In the genomic region with DNA sequence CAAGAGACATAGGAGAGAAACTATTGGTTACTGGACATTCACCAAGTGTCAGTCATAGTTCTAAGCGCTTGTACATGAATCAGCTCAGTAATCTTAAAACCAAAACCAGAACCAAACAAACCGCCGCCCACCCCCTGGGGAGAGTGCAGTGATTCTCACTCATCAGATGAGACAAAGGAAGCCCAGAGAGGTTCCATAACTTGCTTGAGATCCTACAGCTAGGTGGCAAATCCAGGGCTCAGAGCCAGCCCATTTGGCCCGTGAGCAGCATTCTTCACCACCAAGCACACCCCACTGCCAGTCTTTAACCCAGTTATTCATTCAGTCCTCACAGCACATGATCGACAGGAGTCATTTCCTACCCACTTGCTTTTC, we compare ENCODE assay signal across 8 cellular contexts. TPM values are rescaled to one million over a fixed set of nuclear protein-coding genes. Genes with fewer than 3 reads are reported as not detected.
DNase-seq lines count a peak whose midpoint lies in the region; ATAC-seq and TF ChIP-seq lines count a peak whose summit lies in the region.

No MANE protein-coding gene starts in this region.

- no peak overlapping the region for H4K91ac ChIP-seq in IMR-90 (ENCODE audit: insufficient read depth, low read depth, low read length)

- H3K36me3 ChIP-seq in IMR-90 (ENCODE audit: control insufficient read depth, insufficient read depth, low read length), result no peaks in the 10 kb centered on the region

- peak overlapping the region; percentile 3; the same call in 1 of the 2 replicates for H3K18ac ChIP-seq in IMR-90 (ENCODE audit: low read depth, low read length)

- no peak overlapping the region for H2BK20ac ChIP-seq in IMR-90 (ENCODE audit: low read depth, low read length)

- H3K9ac ChIP-seq in IMR-90 (ENCODE audit: low read depth, low read length), result no peak overlapping the region

- H3K4me3 ChIP-seq in GM12865 (ENCODE audit: low read depth, low read length) (peak overlapping the region; percentile 85), IMR-90 (ENCODE audit: insufficient read depth, low read depth, low read length) (no peak overlapping the region)

- peak overlapping the region; percentile 53; the same call in 1 of the 2 replicates for H3K4me2 ChIP-seq in IMR-90 (ENCODE audit: low read depth, low read length)

- H3K36me3 Mint-ChIP-seq in activated CD4-positive, alpha-beta T cell treated with anti-CD3 and anti-CD28 coated beads, Interleukin-2, amount 10 ng/mL, durations not matched to agents 7 days and 5 days (ENCODE audit: low read depth), result no peaks in the 10 kb centered on the region
- no peaks in the 10 kb centered on the region for H3K36me3 Mint-ChIP-seq in naive thymus-derived CD8-positive, alpha-beta T cell

- H3K9me1 ChIP-seq in IMR-90 (ENCODE audit: insufficient read depth, low read length), result peaks cover 6% of the 10 kb centered on the region; the same call in 1 of the 2 replicates

- TF ChIP-seq RAD21 in IMR-90 (IDR thresholded peaks at IDR 0.05; ENCODE audit: low read length), result no peak

- peak overlapping the region; percentile 48 for H2AK9ac ChIP-seq in IMR-90 (replicated peaks; ENCODE audit: low read depth, low read length, poor library complexity)

- H3K4me1 ChIP-seq in IMR-90 (ENCODE audit: control insufficient read depth, insufficient read depth, low read length), result peaks cover 7% of the 10 kb centered on the region

- H3K27ac ChIP-seq in IMR-90 (ENCODE audit: insufficient read depth, low read length), result no peak overlapping the region

- peaks cover 21% of the 10 kb centered on the region for H3K4me1 Mint-ChIP-seq in activated CD4-positive, alpha-beta T cell treated with anti-CD3 and anti-CD28 coated beads, Interleukin-2, amount 10 ng/mL, durations not matched to agents 7 days and 5 days
- H3K4me1 Mint-ChIP-seq in naive thymus-derived CD8-positive, alpha-beta T cell, result peaks cover 5 to 24% (median 12%) of the 10 kb centered on the region in 4 donors

- peak overlapping the region; percentile 1 to 9; a peak in 1 of 4 replicates for H4K8ac ChIP-seq in IMR-90 (ENCODE audit: low read depth in 2 of 2, low read length in 2 of 2)

- no peak overlapping the region for H3K14ac ChIP-seq in IMR-90 (replicated peaks; ENCODE audit: low read depth, low read length)

- peak overlapping the region; percentile 82 for H2AFZ ChIP-seq in IMR-90 (replicated peaks; ENCODE audit: low read length, poor library complexity)

- no peak overlapping the region for H4K5ac ChIP-seq in IMR-90 (ENCODE audit: low read depth, low read length)

- H2BK5ac ChIP-seq in IMR-90 (ENCODE audit: low read depth, low read length, poor library complexity, severe bottlenecking), result no peak overlapping the region

- no TSS peak for BruUV-seq in IMR-90 (replicated peaks; lab: Mats Ljungman, UMichigan)

- no peak for TF ChIP-seq POLR2A in IMR-90 (IDR thresholded peaks at IDR 0.05; ENCODE audit: low read depth, low read length)

- no peaks in the 10 kb centered on the region for H3K9me3 Mint-ChIP-seq in activated CD4-positive, alpha-beta T cell treated with anti-CD3 and anti-CD28 coated beads, Interleukin-2, amount 10 ng/mL, durations not matched to agents 7 days and 5 days
- no peaks in the 10 kb centered on the region for H3K9me3 Mint-ChIP-seq in naive thymus-derived CD8-positive, alpha-beta T cell

- no peaks in the 10 kb centered on the region for H3K27me3 ChIP-seq in IMR-90 (ENCODE audit: control insufficient read depth, insufficient read depth, low read length)

- dilution Hi-C loops in IMR-90 (cut with HindIII; ENCODE audit: low sequenced_read_pairs, unreplicated experiment), result no loop called here

- no peaks in the 10 kb centered on the region for H3K9me3 ChIP-seq in IMR-90 (ENCODE audit: control insufficient read depth, insufficient read depth, low read length)

- peak overlapping the region; percentile 83 for H3K4me3 Mint-ChIP-seq in activated CD4-positive, alpha-beta T cell treated with anti-CD3 and anti-CD28 coated beads, Interleukin-2, amount 10 ng/mL, durations not matched to agents 7 days and 5 days
- peak overlapping the region; percentile 70 to 93 (median 86) for H3K4me3 Mint-ChIP-seq in naive thymus-derived CD8-positive, alpha-beta T cell

- peak overlapping the region; percentile 96 for H3K27ac Mint-ChIP-seq in activated CD4-positive, alpha-beta T cell treated with anti-CD3 and anti-CD28 coated beads, Interleukin-2, amount 10 ng/mL, durations not matched to agents 7 days and 5 days
- H3K27ac Mint-ChIP-seq in naive thymus-derived CD8-positive, alpha-beta T cell, result peak overlapping the region; percentile 57 to 93 (median 90)

- H3K27me3 Mint-ChIP-seq in activated CD4-positive, alpha-beta T cell treated with anti-CD3 and anti-CD28 coated beads, Interleukin-2, amount 10 ng/mL, durations not matched to agents 7 days and 5 days, result peaks cover 5% of the 10 kb centered on the region
- H3K27me3 Mint-ChIP-seq in naive thymus-derived CD8-positive, alpha-beta T cell, result no peaks in the 10 kb centered on the region

- no peak overlapping the region; the same call in 1 of the 2 replicates for H3K23ac ChIP-seq in IMR-90 (ENCODE audit: low read depth, low read length)

- in situ Hi-C loops in IMR-90 (cut with MboI; ENCODE audit: low sequenced_read_pairs), result no loop called here

- H4K20me1 ChIP-seq in IMR-90 (ENCODE audit: insufficient read depth, low read length), result no peaks in the 10 kb centered on the region

- POLR2A ChIA-PET in IMR-90 (lab: Charles Lee; ENCODE audit: unreplicated experiment), result interaction anchor here (0.5 kb wide), 1 partner anchor 43 kb away, joined by 3 read pairs; the partner anchor contains the start of gene GNA13
- POLR2A ChIA-PET in activated CD4-positive, alpha-beta T cell treated with anti-CD3 and anti-CD28 coated beads, Interleukin-2, amount 10 ng/mL, durations not matched to agents 7 days and 5 days (lab: Charles Lee), result interaction anchor here (0.6 to 1.0 kb wide), 4 partner anchors 16 to 114 kb away, joined by 3 to 5 read pairs (median 4); no protein-coding TSS in a partner anchor
- POLR2A ChIA-PET in naive thymus-derived CD8-positive, alpha-beta T cell (lab: Charles Lee), result interaction anchor here (0.6 to 1.8 kb wide), 6 partner anchors 43 to 445 kb away, joined by 3 to 6 read pairs (median 5); partner anchors contain the start of gene LRRC37A3

- no peak overlapping the region for H2AK5ac ChIP-seq in IMR-90 (ENCODE audit: low read depth, low read length)

- DNase-seq in GM12865 (ENCODE audit: low read depth), result peak; percentile 93
- peak; percentile 60 for DNase-seq in IMR-90
- peak; percentile 65 for DNase-seq in activated CD4-positive, alpha-beta T cell treated with anti-CD3 and anti-CD28 coated beads, Interleukin-2, amount 10 ng/mL, durations not matched to agents 7 days and 5 days
- peak; percentile 33 for DNase-seq in effector CD4-positive, alpha-beta T cell
- DNase-seq in naive thymus-derived CD8-positive, alpha-beta T cell, result peak in 4 of 10 donors; percentile 10 to 37 (median 15)
- DNase-seq in stimulated activated naive CD8-positive, alpha-beta T cell treated with anti-CD3 and anti-CD28 coated beads, Interleukin-15, Interleukin-2, amounts not matched to agents 100 U/mL and 50 U/mL, for 24 hours, result peak; percentile 84
- no peak for DNase-seq in NCI-H1694 treated with DMSO at 0.1 percent for 48 hours (lab: John Stamatoyannopoulos, UW)

- 0 out of 2 replicates have a peak overlapping the region, but pooled peaks have one; percentile 56 for H2BK120ac ChIP-seq in IMR-90 (ENCODE audit: low read depth, low read length)

- H3K56ac ChIP-seq in IMR-90 (ENCODE audit: extremely low read depth, insufficient read depth, low read length), result no peak overlapping the region

- CTCF ChIA-PET in IMR-90 (lab: Yijun Ruan, JAX), result interaction anchor here (0.9 to 1.2 kb wide), 6 partner anchors 9 to 180 kb away, joined by 3 to 6 read pairs (median 4); partner anchors contain the start of genes GNA13 and LRRC37A3
- CTCF ChIA-PET in activated CD4-positive, alpha-beta T cell treated with anti-CD3 and anti-CD28 coated beads, Interleukin-2, amount 10 ng/mL, durations not matched to agents 7 days and 5 days (lab: Charles Lee), result interaction anchor here (0.6 to 3.1 kb wide), 27 partner anchors 10 to 180 kb away, joined by 3 to 18 read pairs (median 5); partner anchors contain the start of gene LRRC37A3

- TF ChIP-seq CTCF in GM12865 (IDR thresholded peaks at IDR 0.05; ENCODE audit: insufficient read depth, low read depth, low read length, missing control alignments), result no peak
- no peak for TF ChIP-seq CTCF in IMR-90 (conservative IDR thresholded peaks at IDR 0.05; ENCODE audit: low read depth, low read length)

- intact Hi-C loops in IMR-90 (cut with micrococcal nuclease), result loop anchor here (1.0 to 2.0 kb wide), 2 partner anchors 45 to 125 kb away; no protein-coding TSS in a partner anchor

- H2BK15ac ChIP-seq in IMR-90 (ENCODE audit: low read depth, low read length), result no peak overlapping the region

- ATAC-seq in GM21737 (IDR thresholded peaks at IDR 0.05; ENCODE audit: unreplicated experiment) (peak; percentile 68), IMR-90 (ENCODE audit: low read depth) (no peak)
- ATAC-seq in naive thymus-derived CD8-positive, alpha-beta T cell, result peak; percentile 32 to 44
- peak; percentile 80 for ATAC-seq in stimulated activated naive CD8-positive, alpha-beta T cell treated with anti-CD3 and anti-CD28 coated beads, Interleukin-15, Interleukin-2, amounts not matched to agents 100 U/mL and 50 U/mL, for 24 hours

- H3K79me1 ChIP-seq in IMR-90 (ENCODE audit: low read depth in 1 of 2, low read length in 2 of 2), result no peaks in the 10 kb centered on the region

- H3K4ac ChIP-seq in IMR-90 (ENCODE audit: low read depth, low read length), result no peak overlapping the region

- WGBS in IMR-90 (ENCODE audit: extremely low coverage in 2 of 2, insufficient read length in 1 of 2), 2 experiments, result no CpG with 5 or more reads among the region's 5 CpGs

TF ChIP-seq in IMR-90, 13 proteins besides CTCF, POLR2A, EP300 and RAD21 (continues in another document):
- TF ChIP-seq MXI1 (IDR thresholded peaks at IDR 0.05; ENCODE audit: borderline replicate concordance, low read depth, low read length), result no peak

RNA-seq across cellular contexts. Expression of gene RGS9, which starts 37.2 kb away (rescaled TPM):
- 0.90 and 1.4 TPM in 2 replicates for total RNA-seq in IMR-90 (2012; rRNA removed)
- polyA plus RNA-seq in IMR-90 (2012; rRNA removed), result 0.77 and 1.1 TPM in 2 replicates
- 0.41 and 0.58 TPM in 2 replicates for polyA plus RNA-seq in IMR-90 (2012; cell fraction: cytosol; rRNA removed)
- 0.60 and 1.3 TPM in 2 replicates for polyA plus RNA-seq in IMR-90 (2012; cell fraction: nucleus; rRNA removed; ENCODE audit: low replicate concordance)
- total RNA-seq in activated CD4-positive, alpha-beta T cell treated with anti-CD3 and anti-CD28 coated beads, Interleukin-2, amount 10 ng/mL, durations not matched to agents 7 days and 5 days, result 1 to 10 TPM; 6.0 to 6.3 TPM
- total RNA-seq in naive thymus-derived CD8-positive, alpha-beta T cell, result under 1 TPM in 1 of 2 experiments, not detected in 1; 0.49 TPM
- polyA plus RNA-seq in naive thymus-derived CD8-positive, alpha-beta T cell, result 1 to 10 TPM in 1 of 3 donors, under 1 TPM in 1, not detected in 1; 0.25 to 6.3 TPM

RNA-seq across cellular contexts. Expression of gene GNA13, which starts 43.4 kb away (rescaled TPM):
- total RNA-seq in IMR-90 (2012; rRNA removed), result 37.6 and 57.2 TPM in 2 replicates
- polyA plus RNA-seq in IMR-90 (2012; rRNA removed), result 11.3 and 13.8 TPM in 2 replicates
- 3.5 and 3.9 TPM in 2 replicates for polyA plus RNA-seq in IMR-90 (2012; cell fraction: cytosol; rRNA removed)
- polyA plus RNA-seq in IMR-90 (2012; cell fraction: nucleus; rRNA removed; ENCODE audit: low replicate concordance), result 2.6 and 9.4 TPM in 2 replicates
- total RNA-seq in activated CD4-positive, alpha-beta T cell treated with anti-CD3 and anti-CD28 coated beads, Interleukin-2, amount 10 ng/mL, durations not matched to agents 7 days and 5 days, result 10 to 100 TPM; 80.9 to 94.9 TPM
- total RNA-seq in naive thymus-derived CD8-positive, alpha-beta T cell, result 10 to 100 TPM; 91.4 to 94.6 TPM
- 10 to 100 TPM; 23.7 to 32.9 (median 27.6) TPM for polyA plus RNA-seq in naive thymus-derived CD8-positive, alpha-beta T cell
